Comparison of ENCODE assay signal across 29 cellular contexts in genomic region chr15:26017665-26018064, GRCh38.
"Had no signal": no experiment of that assay in that cellular context is flagged by ENCODE, and none has a peak within 500 bp of the region (broad histone marks: within the 10 kb centered on the region; RNA-seq: fewer than 3 reads in every experiment).

No MANE protein-coding gene starts in this region.

- FAIRE-seq: islet of Langerhans, kidney had no signal

- DNase-seq: heart right ventricle; immature natural killer cell; kidney; left colon; left lung; lower lobe of right lung; mammary epithelial cell; mesenchymal stem cell; naive thymus-derived CD8-positive, alpha-beta T cell; ovary; right cardiac atrium; stimulated activated CD4-positive, alpha-beta T cell treated with anti-CD3 and anti-CD28 coated beads, Interleukin-12 subunit alpha, Interleukin-12 subunit beta, amount 100 ng/mL, for 4 hours; stimulated activated CD4-positive, alpha-beta T cell treated with anti-CD3 and anti-CD28 coated beads, Interleukin-15, amount 100 ng/mL, for 24 hours; stimulated activated CD4-positive, alpha-beta T cell treated with anti-CD3 and anti-CD28 coated beads, Interleukin-2, amount 100 ng/mL, for 24 hours; stimulated activated CD4-positive, alpha-beta T cell treated with anti-CD3 and anti-CD28 coated beads, Interleukin-4, amount 100 ng/mL, for 1 hour; stimulated activated naive B cell treated with anti-CD40 and anti-IgM and Interleukin-4, amounts not matched to agents 10 μg/mL and 1 μg/mL and 100 μg/mL, for 72 hours; stimulated activated naive CD8-positive, alpha-beta T cell treated with anti-CD3 and anti-CD28 coated beads, Interleukin-15, Interleukin-2, amounts not matched to agents 100 U/mL and 50 U/mL, for 24 hours; stomach; tibial artery had no signal

- H3K27ac ChIP-seq: heart right ventricle, hepatocyte, left lung, lower lobe of right lung, neural progenitor cell, ovary, skin epidermis, stomach, thoracic aorta, tibial artery, vagina had no signal

- H3K27me3 ChIP-seq: hepatocyte, left lung, neural progenitor cell, ovary, vagina had no signal

- H3K4me3 ChIP-seq: heart right ventricle, hepatocyte, left lung, lower lobe of right lung, neural progenitor cell, ovary, skin epidermis, stomach, thoracic aorta, tibial artery, vagina had no signal

- H3K4me2 ChIP-seq: hepatocyte, neural progenitor cell had no signal

- ATAC-seq: heart right ventricle; left colon; naive thymus-derived CD8-positive, alpha-beta T cell; right cardiac atrium; sciatic nerve; stimulated activated naive B cell treated with anti-CD40 and anti-IgM and Interleukin-4, amounts not matched to agents 10 μg/mL and 1 μg/mL and 100 μg/mL, for 72 hours; stimulated activated naive CD8-positive, alpha-beta T cell treated with anti-CD3 and anti-CD28 coated beads, Interleukin-15, Interleukin-2, amounts not matched to agents 100 U/mL and 50 U/mL, for 24 hours had no signal

- H3K4me3 Mint-ChIP-seq: immature natural killer cell; naive thymus-derived CD8-positive, alpha-beta T cell; nephron; stimulated activated naive B cell treated with anti-CD40 and anti-IgM and Interleukin-4, amounts not matched to agents 10 μg/mL and 1 μg/mL and 100 μg/mL, for 72 hours; type B pancreatic cell had no signal

- H3K9me3 Mint-ChIP-seq: immature natural killer cell; naive thymus-derived CD8-positive, alpha-beta T cell; nephron; neural progenitor cell; type B pancreatic cell had no signal

- H3K27me3 Mint-ChIP-seq: type B pancreatic cell had no signal

- H3K9me3 ChIP-seq: heart right ventricle, left lung, lower lobe of right lung, ovary, stomach, thoracic aorta, tibial artery, vagina had no signal

- H3K27ac Mint-ChIP-seq: immature natural killer cell; naive thymus-derived CD8-positive, alpha-beta T cell; nephron; neural progenitor cell; progenitor cell of endocrine pancreas; stimulated activated naive B cell treated with anti-CD40 and anti-IgM and Interleukin-4, amounts not matched to agents 10 μg/mL and 1 μg/mL and 100 μg/mL, for 72 hours; type B pancreatic cell had no signal

- H3K36me3 ChIP-seq: heart right ventricle, left lung, lower lobe of right lung, neural progenitor cell, ovary, stomach, thoracic aorta, tibial artery, vagina had no signal

- H2AFZ ChIP-seq: hepatocyte had no signal

- H3K4me1 ChIP-seq: heart right ventricle, left lung, lower lobe of right lung, stomach, tibial artery, vagina had no signal

- H3K9ac ChIP-seq: neural progenitor cell had no signal

- H3K36me3 Mint-ChIP-seq: immature natural killer cell; naive thymus-derived CD8-positive, alpha-beta T cell; neural progenitor cell; stimulated activated naive B cell treated with anti-CD40 and anti-IgM and Interleukin-4, amounts not matched to agents 10 μg/mL and 1 μg/mL and 100 μg/mL, for 72 hours; type B pancreatic cell had no signal

- H3K4me1 Mint-ChIP-seq: immature natural killer cell; nephron; stimulated activated naive B cell treated with anti-CD40 and anti-IgM and Interleukin-4, amounts not matched to agents 10 μg/mL and 1 μg/mL and 100 μg/mL, for 72 hours had no signal
